ENCODE assay signal across 8 cellular contexts in genomic region chr10:86755454-86755739, GRCh38. TPM values are rescaled to one million over a fixed set of nuclear protein-coding genes. Genes with fewer than 3 reads are reported as not detected.
DNase-seq lines count a peak whose midpoint lies in the region; ATAC-seq, FAIRE-seq and TF ChIP-seq lines count a peak whose summit lies in the region.

No MANE protein-coding gene starts in this region.

- FAIRE-seq in HepG2 (lab: Jason Lieb, UNC), result peak; percentile 8

- peaks cover 55% of the 10 kb centered on the region for H3K27me3 Mint-ChIP-seq in activated naive CD4-positive, alpha-beta T cell treated with anti-CD3 and anti-CD28 coated beads, Interleukin-2, amount 10 ng/mL, durations not matched to agents 7 days and 5 days
- peaks cover 32% of the 10 kb centered on the region for H3K27me3 Mint-ChIP-seq in activated naive CD8-positive, alpha-beta T cell treated with anti-CD3 and anti-CD28 coated beads, Interleukin-2, amount 50 U/mL, for 24 hours

- H3K27ac Mint-ChIP-seq in activated naive CD4-positive, alpha-beta T cell treated with anti-CD3 and anti-CD28 coated beads, Interleukin-2, amount 10 ng/mL, durations not matched to agents 7 days and 5 days, result no peak overlapping the region
- peak overlapping the region; percentile 75 for H3K27ac Mint-ChIP-seq in activated naive CD8-positive, alpha-beta T cell treated with anti-CD3 and anti-CD28 coated beads, Interleukin-2, amount 50 U/mL, for 24 hours

- H3K27ac ChIP-seq in HepG2 (ENCODE audit: extremely low read length, insufficient read depth, low read length) (peak overlapping the region; percentile 98), transverse colon (peak overlapping the region; percentile 95 to 99 (median 98))

- WGBS in HepG2 (ENCODE audit: low lambda C conversion rate), result 1% methylated on average over 9 of the region's 9 CpGs
- WGBS in transverse colon (ENCODE audit: low coverage in 1 of 2), 2 donors, result 5 to 11% methylated on average over 2 to 9 of the region's 9 CpGs

- peaks cover 44% of the 10 kb centered on the region for H3K4me1 ChIP-seq in HepG2 (ENCODE audit: insufficient read depth, low read length)
- peaks cover 0 to 63% (median 28%) of the 10 kb centered on the region in 4 donors for H3K4me1 ChIP-seq in transverse colon

- TF ChIP-seq EP300 in HepG2 (IDR thresholded peaks at IDR 0.05; ENCODE audit: low read depth in 2 of 2, low read length in 2 of 2) (peak in 1 of 2 experiments; percentile 24; a peak in 1 of 4 replicates), HepG2 (CRISPR knock-in tag; IDR thresholded peaks at IDR 0.05; ENCODE audit: borderline replicate concordance) (0 out of 2 replicates have a peak, but pooled peaks have one; percentile 4), transverse colon (IDR thresholded peaks at IDR 0.05; ENCODE audit: low read depth) (no peak)

- in situ Hi-C loops in HepG2 (cut with HindIII; ENCODE audit: extremely low pct_ligation_motif_present, low pct_unique_long_range_greater_than_20kb) (no loop called here), transverse colon (cut with MboI; ENCODE audit: low pct_ligation_motif_present in 1 of 4, low pct_unique_long_range_greater_than_20kb in 1 of 4, low sequenced_read_pairs in 3 of 4) (no loop called here)

- TF ChIP-seq POLR2A in HepG2 (IDR thresholded peaks at IDR 0.05; ENCODE audit: insufficient read depth in 1 of 2, low read depth in 2 of 2, low read length in 2 of 2) (no peak), transverse colon (IDR thresholded peaks at IDR 0.05) (no peak)

- H3K4me3 ChIP-seq in HepG2 (replicated peaks in 1 of 3; ENCODE audit: insufficient read depth in 1 of 3, low read depth in 2 of 3, low read length in 3 of 3), result peak overlapping the region; percentile 64 to 97 (median 83)
- peak overlapping the region; percentile 59 to 90 (median 80) for H3K4me3 ChIP-seq in transverse colon

- peak overlapping the region; percentile 79 for H3K4me3 Mint-ChIP-seq in activated naive CD4-positive, alpha-beta T cell treated with anti-CD3 and anti-CD28 coated beads, Interleukin-2, amount 10 ng/mL, durations not matched to agents 7 days and 5 days
- H3K4me3 Mint-ChIP-seq in activated naive CD8-positive, alpha-beta T cell treated with anti-CD3 and anti-CD28 coated beads, Interleukin-2, amount 50 U/mL, for 24 hours, result peak overlapping the region; percentile 78

- TF ChIP-seq RAD21 in HepG2 (CRISPR knock-in tag; IDR thresholded peaks at IDR 0.05), result no peak

- H3K36me3 ChIP-seq in HepG2 (replicated peaks in 1 of 2; ENCODE audit: control insufficient read depth in 1 of 2, insufficient read depth in 2 of 2, low read length in 2 of 2), result no peaks in the 10 kb centered on the region
- no peaks in the 10 kb centered on the region for H3K36me3 ChIP-seq in transverse colon

- no peak for DNase-seq in activated naive CD4-positive, alpha-beta T cell treated with anti-CD3 and anti-CD28 coated beads, Interleukin-2, amount 10 ng/mL, durations not matched to agents 7 days and 5 days
- DNase-seq in activated naive CD4-positive, alpha-beta T cell treated with anti-CD3 and anti-CD28 coated beads, Interleukin-2, amount 50 U/mL, for 16 hours, result no peak
- DNase-seq in activated naive CD8-positive, alpha-beta T cell treated with anti-CD3 and anti-CD28 coated beads, Interleukin-2, amount 50 U/mL, for 24 hours, result no peak
- DNase-seq in HepG2 (ENCODE audit: low spot score) (no peak), transverse colon (no peak), hippocampal formation (lab: John Stamatoyannopoulos, UW) (no peak), COR-L47 (lab: John Stamatoyannopoulos, UW) (no peak)

- no peaks in the 10 kb centered on the region for H3K9me3 Mint-ChIP-seq in activated naive CD4-positive, alpha-beta T cell treated with anti-CD3 and anti-CD28 coated beads, Interleukin-2, amount 10 ng/mL, durations not matched to agents 7 days and 5 days
- no peaks in the 10 kb centered on the region for H3K9me3 Mint-ChIP-seq in activated naive CD8-positive, alpha-beta T cell treated with anti-CD3 and anti-CD28 coated beads, Interleukin-2, amount 50 U/mL, for 24 hours

- BruUV-seq in HepG2 (replicated peaks; lab: Mats Ljungman, UMichigan), result no TSS peak

- peak overlapping the region; percentile 99 for H3K9ac ChIP-seq in HepG2 (ENCODE audit: insufficient read depth, low read depth, low read length)

- CTCF ChIA-PET in activated naive CD4-positive, alpha-beta T cell treated with anti-CD3 and anti-CD28 coated beads, Interleukin-2, amount 10 ng/mL, durations not matched to agents 7 days and 5 days (lab: Charles Lee), result no interaction called here
- CTCF ChIA-PET in HepG2 (lab: Yijun Ruan, JAX; ENCODE audit: low intra/inter-chr PET ratio, low total read pairs), result interaction anchor here (1.6 kb wide), 1 partner anchor 44 kb away, joined by 4 read pairs; no protein-coding TSS in a partner anchor

- peak overlapping the region; percentile 16 for H2AFZ ChIP-seq in HepG2 (ENCODE audit: low read length)

- peaks cover 38% of the 10 kb centered on the region for H3K79me2 ChIP-seq in HepG2 (ENCODE audit: insufficient read depth, low read length)

- H3K4me1 Mint-ChIP-seq in activated naive CD4-positive, alpha-beta T cell treated with anti-CD3 and anti-CD28 coated beads, Interleukin-2, amount 10 ng/mL, durations not matched to agents 7 days and 5 days, result peaks cover 48% of the 10 kb centered on the region
- H3K4me1 Mint-ChIP-seq in activated naive CD8-positive, alpha-beta T cell treated with anti-CD3 and anti-CD28 coated beads, Interleukin-2, amount 50 U/mL, for 24 hours, result peaks cover 29% of the 10 kb centered on the region

- POLR2A ChIA-PET in HepG2 (lab: Yijun Ruan, JAX), result interaction anchor here (0.5 to 3.1 kb wide), 11 partner anchors 12 to 1289 kb away, joined by 3 to 15 read pairs (median 5); no protein-coding TSS in a partner anchor

- H3K27me3 ChIP-seq in HepG2 (ENCODE audit: control insufficient read depth in 1 of 2, insufficient read depth in 2 of 2, low read length in 2 of 2), result no peaks in the 10 kb centered on the region; a peak in 1 of 5 replicates
- H3K27me3 ChIP-seq in transverse colon, result no peaks in the 10 kb centered on the region

- H3K4me2 ChIP-seq in HepG2 (ENCODE audit: low read depth, low read length), result peak overlapping the region; percentile 86

- ATAC-seq in activated naive CD8-positive, alpha-beta T cell treated with anti-CD3 and anti-CD28 coated beads, Interleukin-2, amount 50 U/mL, for 24 hours, result no peak
- no peak for ATAC-seq in HepG2
- ATAC-seq in GM21723 (IDR thresholded peaks at IDR 0.05; ENCODE audit: unreplicated experiment), result no peak

- no peaks in the 10 kb centered on the region for H3K9me3 ChIP-seq in HepG2 (ENCODE audit: low read length)
- H3K9me3 ChIP-seq in transverse colon, result no peaks in the 10 kb centered on the region

- TF ChIP-seq CTCF in HepG2 (CRISPR knock-in tag; IDR thresholded peaks at IDR 0.05) (no peak), transverse colon (IDR thresholded peaks at IDR 0.05) (no peak)

- intact Hi-C loops in HepG2 (cut with micrococcal nuclease; ENCODE audit: unreplicated experiment), result loop anchor here (1.0 to 5.0 kb wide), 2 partner anchors 44 to 142 kb away; no protein-coding TSS in a partner anchor
- intact Hi-C loops in transverse colon (cut with DNase I; ENCODE audit: low total_unique reads), result loop anchor here (5.0 kb wide), 1 partner anchor 43 kb away; no protein-coding TSS in a partner anchor

- peaks cover 14% of the 10 kb centered on the region for H4K20me1 ChIP-seq in HepG2 (ENCODE audit: insufficient read depth, low read length)

- H3K36me3 Mint-ChIP-seq in activated naive CD4-positive, alpha-beta T cell treated with anti-CD3 and anti-CD28 coated beads, Interleukin-2, amount 10 ng/mL, durations not matched to agents 7 days and 5 days, result peaks cover 2% of the 10 kb centered on the region
- H3K36me3 Mint-ChIP-seq in activated naive CD8-positive, alpha-beta T cell treated with anti-CD3 and anti-CD28 coated beads, Interleukin-2, amount 50 U/mL, for 24 hours (ENCODE audit: low read depth), result no peaks in the 10 kb centered on the region

TF ChIP-seq in HepG2, 621 proteins besides CTCF, POLR2A, EP300 and RAD21 (continues in another document):
- TF ChIP-seq SNAPC5 (CRISPR knock-in tag; IDR thresholded peaks at IDR 0.05; ENCODE audit: borderline replicate concordance) (peak; percentile 49; the same call in 1 of the 2 replicates), ZNF264 (CRISPR knock-in tag; IDR thresholded peaks at IDR 0.05) (0 out of 2 replicates have a peak, but pooled peaks have one; percentile 41), MXI1 (IDR thresholded peaks at IDR 0.05; ENCODE audit: borderline replicate concordance, low read depth, low read length) (peak; percentile 49; the same call in 1 of the 3 replicates)

RNA-seq across cellular contexts. Expression of gene BMPR1A, which starts 1.0 kb away (rescaled TPM):
- total RNA-seq in HepG2 (2016; rRNA removed; fragmentation: Illumina TruSeq; extraction: Trizol), result 42.3 and 44.2 TPM in 2 replicates
- 35.3 and 37.2 TPM in 2 replicates for total RNA-seq in HepG2 (2016; cell fraction: cytosol; rRNA removed; fragmentation: Illumina TruSeq; extraction: Trizol; ENCODE audit: low read depth)
- total RNA-seq in HepG2 (2016; cell fraction: insoluble cytoplasmic fraction; rRNA removed; fragmentation: Illumina TruSeq; extraction: Trizol), result 42.9 and 46.8 TPM in 2 replicates
- 43.0 and 44.0 TPM in 2 replicates for total RNA-seq in HepG2 (2016; cell fraction: membrane; rRNA removed; fragmentation: Illumina TruSeq; extraction: Trizol)
- total RNA-seq in HepG2 (2016; cell fraction: nucleus; rRNA removed; fragmentation: Illumina TruSeq; extraction: Trizol), result 41.8 TPM in 2 replicates
- polyA plus RNA-seq in HepG2 (2011; rRNA removed), result 16.6 and 17.8 TPM in 2 replicates
- 8.6 and 14.5 TPM in 2 replicates for polyA plus RNA-seq in HepG2 (2011; cell fraction: cytosol; rRNA removed)
- 8.2 and 8.9 TPM in 2 replicates for polyA plus RNA-seq in HepG2 (2011; cell fraction: nucleus; rRNA removed)
- polyA plus RNA-seq in HepG2 (2012), result 17.2 and 19.3 TPM in 2 replicates
- 3.5 and 3.9 TPM in 2 replicates for polyA plus RNA-seq in HepG2 (2016; cell fraction: cytosol; fragmentation: Illumina TruSeq; extraction: Trizol; ENCODE audit: low read depth)
- 20.6 and 27.9 TPM in 2 replicates for polyA plus RNA-seq in HepG2 (2016; cell fraction: insoluble cytoplasmic fraction; fragmentation: Illumina TruSeq; extraction: Trizol; ENCODE audit: low read depth)
- 10.9 and 13.0 TPM in 2 replicates for polyA plus RNA-seq in HepG2 (2016; cell fraction: membrane; fragmentation: Illumina TruSeq; extraction: Trizol; ENCODE audit: low read depth)
- 26.2 and 30.7 TPM in 2 replicates for polyA plus RNA-seq in HepG2 (2016; cell fraction: nucleus; fragmentation: Illumina TruSeq; extraction: Trizol; ENCODE audit: insufficient read depth, low read depth)
- polyA minus RNA-seq in HepG2 (2011; rRNA and poly(A)+ RNA removed; ENCODE audit: low replicate concordance), result 23.2 and 28.6 TPM in 2 replicates
- polyA minus RNA-seq in HepG2 (2011; cell fraction: cytosol; rRNA and poly(A)+ RNA removed), result 17.6 and 25.8 TPM in 2 replicates
- 38.2 and 38.5 TPM in 2 replicates for polyA minus RNA-seq in HepG2 (2011; cell fraction: nucleus; rRNA and poly(A)+ RNA removed)
- total RNA-seq in transverse colon, result 10 to 100 TPM; 29.3 to 45.2 (median 38.0) TPM
